19 cellular contexts compared by ENCODE assay signal in the genomic region with DNA sequence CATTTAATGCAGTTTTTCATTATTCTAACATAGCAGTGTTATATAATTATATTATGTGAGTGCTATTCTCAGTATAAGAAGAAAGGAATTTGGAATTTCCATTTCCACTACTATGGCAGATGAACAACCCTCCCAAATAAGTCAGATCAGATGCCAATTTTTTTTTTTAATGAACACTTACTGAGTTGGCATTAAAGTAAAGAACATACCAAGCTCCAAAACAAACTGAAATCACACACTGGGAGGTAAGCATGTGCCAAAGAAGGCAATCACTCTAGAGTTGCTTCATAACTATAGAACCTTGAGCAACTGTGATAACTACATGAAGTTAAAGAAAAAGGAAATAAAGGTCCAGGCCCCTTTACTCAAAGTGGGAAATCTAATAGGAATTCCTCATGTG.
"Had no signal": no experiment of that assay in that cellular context is flagged by ENCODE, and none has a peak within 500 bp of the region (broad histone marks: within the 10 kb centered on the region; RNA-seq: fewer than 3 reads in every experiment).

No MANE protein-coding gene starts in this region.

- H3K27me3 ChIP-seq: right lobe of liver had no signal

- H3K4me1 Mint-ChIP-seq: neural crest cell; stimulated activated effector memory CD8-positive, alpha-beta T cell treated with anti-CD3 and anti-CD28 coated beads, Interleukin-12 subunit alpha, Interleukin-12 subunit beta, amount 100 ng/mL, for 72 hours; WTC11 had no signal

- H3K9me3 ChIP-seq: right lobe of liver, spleen, thoracic aorta had no signal

- DNase-seq: activated CD4-positive, alpha-beta T cell treated with anti-CD3 and anti-CD28 coated beads for 48 hours; activated CD8-positive, alpha-beta memory T cell treated with anti-CD3 and anti-CD28 coated beads, Interleukin-2, amount 50 U/mL, for 4 hours; activated CD8-positive, alpha-beta T cell treated with anti-CD3 and anti-CD28 coated beads for 36 hours; activated gamma-delta T cell treated with Interleukin-2 at 50 U/mL for 16 hours; activated T-cell treated with anti-CD3 and anti-CD28 coated beads, Interleukin-2, amount 50 U/mL, for 48 hours; cerebellar nuclear complex; effector memory CD8-positive, alpha-beta T cell; islet precursor cell; right lobe of liver; spleen; stimulated activated CD4-positive, alpha-beta T cell treated with anti-CD3 and anti-CD28 coated beads, Interleukin-1b, Interleukin-23, amount 100 ng/mL, for 48 hours; T-helper 2 cell had no signal

- H3K9me3 Mint-ChIP-seq: activated CD8-positive, alpha-beta T cell treated with anti-CD3 and anti-CD28 coated beads for 36 hours; brain; dendritic cell treated with granulocyte-macrophage colony-stimulating factor and Interleukin-4, amounts not matched to agents 40 ng/mL and 50 ng/mL, for 4 days; effector memory CD8-positive, alpha-beta T cell; neural crest cell; stimulated activated effector memory CD8-positive, alpha-beta T cell treated with anti-CD3 and anti-CD28 coated beads, Interleukin-12 subunit alpha, Interleukin-12 subunit beta, amount 100 ng/mL, for 72 hours; WTC11 had no signal

- H3K36me3 ChIP-seq: right lobe of liver, spleen, thoracic aorta had no signal

- ATAC-seq: activated CD8-positive, alpha-beta T cell treated with anti-CD3 and anti-CD28 coated beads for 36 hours; effector memory CD8-positive, alpha-beta T cell; stimulated activated effector memory CD8-positive, alpha-beta T cell treated with anti-CD3 and anti-CD28 coated beads, Interleukin-12 subunit alpha, Interleukin-12 subunit beta, amount 100 ng/mL, for 72 hours; WTC11 had no signal

- H3K36me3 Mint-ChIP-seq: activated naive CD8-positive, alpha-beta T cell; brain; stimulated activated effector memory CD8-positive, alpha-beta T cell treated with anti-CD3 and anti-CD28 coated beads, Interleukin-12 subunit alpha, Interleukin-12 subunit beta, amount 100 ng/mL, for 72 hours; WTC11 had no signal

- H3K4me3 Mint-ChIP-seq: activated CD8-positive, alpha-beta T cell treated with anti-CD3 and anti-CD28 coated beads for 36 hours; activated naive CD8-positive, alpha-beta T cell; brain; dendritic cell treated with granulocyte-macrophage colony-stimulating factor and Interleukin-4, amounts not matched to agents 40 ng/mL and 50 ng/mL, for 4 days; effector memory CD8-positive, alpha-beta T cell; neural crest cell; stimulated activated effector memory CD8-positive, alpha-beta T cell treated with anti-CD3 and anti-CD28 coated beads, Interleukin-12 subunit alpha, Interleukin-12 subunit beta, amount 100 ng/mL, for 72 hours; WTC11 had no signal

- H3K27ac Mint-ChIP-seq: activated CD8-positive, alpha-beta T cell treated with anti-CD3 and anti-CD28 coated beads for 36 hours; activated naive CD8-positive, alpha-beta T cell; brain; dendritic cell treated with granulocyte-macrophage colony-stimulating factor and Interleukin-4, amounts not matched to agents 40 ng/mL and 50 ng/mL, for 4 days; effector memory CD8-positive, alpha-beta T cell; stimulated activated effector memory CD8-positive, alpha-beta T cell treated with anti-CD3 and anti-CD28 coated beads, Interleukin-12 subunit alpha, Interleukin-12 subunit beta, amount 100 ng/mL, for 72 hours; WTC11 had no signal

- H3K4me3 ChIP-seq: right lobe of liver, spleen, thoracic aorta had no signal

- H3K4me1 ChIP-seq: right lobe of liver, spleen had no signal
